13 cellular contexts compared by ENCODE assay signal in genomic region chr7:108270385-108270784, GRCh38.
A peak's percentile ranks its signal among the peaks of the same experiment; 100 is the strongest.
DNase-seq lines count a peak whose midpoint lies in the region; ATAC-seq and TF ChIP-seq lines count a peak whose summit lies in the region.
"Had no signal": no experiment of that assay in that cellular context is flagged by ENCODE, and none has a peak within 500 bp of the region (broad histone marks: within the 10 kb centered on the region; RNA-seq: fewer than 3 reads in every experiment).

No MANE protein-coding gene starts in this region.

- H3K36me3 ChIP-seq in right lobe of liver, result no peaks in the 10 kb centered on the region
- H3K36me3 ChIP-seq: upper lobe of left lung had no signal

- H3K36me3 Mint-ChIP-seq in activated T-cell treated with anti-CD3 and anti-CD28 coated beads, Interleukin-2, amount 50 U/mL, for 72 hours (ENCODE audit: insufficient read depth in 2 of 2), result no peaks in the 10 kb centered on the region

- intact Hi-C loops in right lobe of liver (cut with DNase I), result no loop called here

- H3K4me1 Mint-ChIP-seq in activated T-cell treated with anti-CD3 and anti-CD28 coated beads, Interleukin-2, amount 50 U/mL, for 72 hours (ENCODE audit: low read depth), result no peaks in the 10 kb centered on the region

- 40% methylated on average over 5 of the region's 5 CpGs for WGBS in right lobe of liver (ENCODE audit: insufficient coverage, low coverage, low lambda C conversion rate, missing lambda C conversion rate)

- peaks cover 0 to 7% of the 10 kb centered on the region in 2 donors for H3K9me3 Mint-ChIP-seq in activated T-cell treated with anti-CD3 and anti-CD28 coated beads, Interleukin-2, amount 50 U/mL, for 72 hours

- no peaks in the 10 kb centered on the region for H3K4me1 ChIP-seq in right lobe of liver
- H3K4me1 ChIP-seq: upper lobe of left lung had no signal

- H3K27ac Mint-ChIP-seq in activated T-cell treated with anti-CD3 and anti-CD28 coated beads, Interleukin-2, amount 50 U/mL, for 72 hours, result no peak overlapping the region

- no peak for TF ChIP-seq POLR2A in right lobe of liver (IDR thresholded peaks at IDR 0.05)

- DNase-seq in activated T-cell treated with anti-CD3 and anti-CD28 coated beads, Interleukin-2, amount 50 U/mL, for 72 hours, result no peak
- DNase-seq in activated T-cell treated with anti-CD3 and anti-CD28 coated beads for 4 hours, result no peak
- DNase-seq in superior temporal gyrus (ENCODE audit: extremely low spot score), result peak; percentile 53
- DNase-seq in NCI-H2029 (lab: John Stamatoyannopoulos, UW), result no peak
- no peak for DNase-seq in NCI-H524 (lab: John Stamatoyannopoulos, UW)
- no peak for DNase-seq in right lobe of liver
- DNase-seq: activated effector memory CD4-positive, alpha-beta T cell treated with anti-CD3 and anti-CD28 coated beads, Interleukin-2, amount 50 U/mL, for 16 hours; Calu3; NCI-H226; PC-9; upper lobe of left lung had no signal

- H3K27ac ChIP-seq in right lobe of liver, result no peak overlapping the region
- H3K27ac ChIP-seq: PC-9, upper lobe of left lung had no signal

- no peak overlapping the region for H3K4me3 Mint-ChIP-seq in activated T-cell treated with anti-CD3 and anti-CD28 coated beads, Interleukin-2, amount 50 U/mL, for 72 hours

- no peak for TF ChIP-seq CTCF in right lobe of liver (IDR thresholded peaks at IDR 0.05)

- H3K27me3 ChIP-seq in right lobe of liver, result no peaks in the 10 kb centered on the region
- H3K27me3 ChIP-seq: upper lobe of left lung had no signal

- no peaks in the 10 kb centered on the region for H3K9me3 ChIP-seq in right lobe of liver
- H3K9me3 ChIP-seq: upper lobe of left lung had no signal

- peak; percentile 26 to 41 for ATAC-seq in activated T-cell treated with anti-CD3 and anti-CD28 coated beads, Interleukin-2, amount 50 U/mL, for 72 hours (replicated peaks in 1 of 2)
- ATAC-seq in HG02759 (IDR thresholded peaks at IDR 0.05; ENCODE audit: unreplicated experiment), result peak; percentile 86
- peak; percentile 69 for ATAC-seq in HG03575 (IDR thresholded peaks at IDR 0.05; ENCODE audit: extremely low read depth, insufficient number of reproducible peaks, low FRiP score, unreplicated experiment)
- no peak for ATAC-seq in right lobe of liver

- no peaks in the 10 kb centered on the region for H3K27me3 Mint-ChIP-seq in activated T-cell treated with anti-CD3 and anti-CD28 coated beads, Interleukin-2, amount 50 U/mL, for 72 hours (ENCODE audit: low read depth)

- H3K4me3 ChIP-seq in right lobe of liver, result no peak overlapping the region
- H3K4me3 ChIP-seq: PC-9, upper lobe of left lung had no signal

Comparison
In these comparisons a context has a peak if more than half of its experiments do, and no peak if none do; other contexts are left out.
1. ATAC-seq: peak in activated T-cell treated with anti-CD3 and anti-CD28 coated beads, Interleukin-2, amount 50 U/mL, for 72 hours (2 of 2), HG02759 (single experiment) and HG03575 (single experiment); none in right lobe of liver (0 of 4).